32 cellular contexts compared by ENCODE assay signal in the genomic region with DNA sequence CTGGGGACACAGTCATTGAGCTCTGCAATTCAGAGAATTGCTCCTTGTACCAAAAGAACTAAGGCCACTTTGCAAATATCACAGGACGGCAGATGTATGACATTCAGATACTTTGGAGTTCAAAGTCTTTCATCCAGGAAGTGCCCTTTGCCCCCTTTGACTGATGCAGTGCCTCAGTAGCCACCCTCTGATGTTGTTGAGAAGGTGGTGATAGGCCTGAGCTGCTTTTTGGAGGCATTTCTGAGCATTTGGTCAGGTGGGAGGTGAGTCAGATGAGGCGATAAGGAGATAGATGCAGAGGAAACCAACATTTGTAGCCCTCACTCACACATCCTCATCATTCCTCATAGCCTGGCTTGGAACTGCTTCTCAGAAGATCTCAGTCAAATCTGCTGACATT.
A peak's percentile ranks its signal among the peaks of the same experiment; 100 is the strongest.
DNase-seq lines count a peak whose midpoint lies in the region; ATAC-seq, FAIRE-seq and TF ChIP-seq lines count a peak whose summit lies in the region.
"Had no signal": no experiment of that assay in that cellular context is flagged by ENCODE, and none has a peak within 500 bp of the region (broad histone marks: within the 10 kb centered on the region; RNA-seq: fewer than 3 reads in every experiment).

No MANE protein-coding gene starts in this region.

- H3K9me3 ChIP-seq in small intestine (ENCODE audit: control insufficient read depth, low read depth) (no peaks in the 10 kb centered on the region), A673 (ENCODE audit: low read depth, low read length, poor library complexity, severe bottlenecking) (no peaks in the 10 kb centered on the region), tibial nerve (no peaks in the 10 kb centered on the region)
- H3K9me3 ChIP-seq in effector memory CD4-positive, alpha-beta T cell (ENCODE audit: control insufficient read depth, low read length): no peaks in the 10 kb centered on the region
- H3K9me3 ChIP-seq: ascending aorta, BE2C, left lung, thyroid gland had no signal

- no peak overlapping the region for H3K27ac ChIP-seq in small intestine (ENCODE audit: low read depth in 1 of 2, low read length in 1 of 2)
- no peak overlapping the region for H3K27ac ChIP-seq in A673 (ENCODE audit: low read depth, low read length, poor library complexity, severe bottlenecking)
- no peak overlapping the region for H3K27ac ChIP-seq in effector memory CD4-positive, alpha-beta T cell (ENCODE audit: insufficient read depth, low read length, poor library complexity, severe bottlenecking)
- peak overlapping the region in 2 of 4 donors; percentile 16 to 59 for H3K27ac ChIP-seq in tibial nerve
- H3K27ac ChIP-seq: thyroid gland, VCaP had no signal

- H3K9me3 Mint-ChIP-seq in stimulated activated naive CD8-positive, alpha-beta T cell treated with anti-CD3 and anti-CD28 coated beads, Interleukin-15, amount 100 ng/mL, for 72 hours: no peaks in the 10 kb centered on the region
- H3K9me3 Mint-ChIP-seq: activated naive CD8-positive, alpha-beta T cell treated with anti-CD3 and anti-CD28 coated beads, Interleukin-2, amount 10 ng/mL, durations not matched to agents 7 days and 5 days; dendritic cell treated with granulocyte-macrophage colony-stimulating factor and Interleukin-4, amounts not matched to agents 40 ng/mL and 50 ng/mL, for 4 days; H9; mesothelial cell of epicardium; naive thymus-derived CD8-positive, alpha-beta T cell had no signal

- no peak overlapping the region for H3K4me3 ChIP-seq in bronchial epithelial cell (ENCODE audit: low read depth, low read length)
- H3K4me3 ChIP-seq in small intestine (ENCODE audit: low read depth in 1 of 2, low read length in 2 of 2): no peak overlapping the region
- no peak overlapping the region for H3K4me3 ChIP-seq in A673 (ENCODE audit: low read depth, low read length, poor library complexity, severe bottlenecking)
- H3K4me3 ChIP-seq in effector memory CD4-positive, alpha-beta T cell (ENCODE audit: insufficient read depth, low read depth, low read length, poor library complexity, severe bottlenecking): no peak overlapping the region
- no peak overlapping the region for H3K4me3 ChIP-seq in tibial nerve
- H3K4me3 ChIP-seq: ascending aorta, left lung, thyroid gland had no signal

- no peak for TF ChIP-seq POLR2A in tibial nerve (IDR thresholded peaks at IDR 0.05)

- DNase-seq in stimulated activated naive CD8-positive, alpha-beta T cell treated with anti-CD3 and anti-CD28 coated beads, Interleukin-15, amount 100 ng/mL, for 72 hours: no peak
- no peak for DNase-seq in stimulated activated naive CD8-positive, alpha-beta T cell treated with anti-CD3 and anti-CD28 coated beads, Interleukin-15, Interleukin-2, amounts not matched to agents 100 U/mL and 50 U/mL, for 24 hours
- DNase-seq in bronchial epithelial cell (ENCODE audit: low read depth) (no peak), small intestine (peak; percentile 26), A673 (ENCODE audit: low spot score) (no peak), posterior vena cava (ENCODE audit: low spot score) (no peak), tibial nerve (ENCODE audit: low spot score in 2 of 2) (no peak)
- no peak for DNase-seq in effector memory CD4-positive, alpha-beta T cell
- DNase-seq: ACHN; activated CD4-positive, alpha-beta T cell treated with anti-CD3 and anti-CD28 coated beads, Interleukin-2, amount 50 U/mL, for 1 hour; activated effector memory CD4-positive, alpha-beta T cell treated with Interleukin-2 at 50 U/mL for 16 hours; activated naive CD8-positive, alpha-beta T cell treated with anti-CD3 and anti-CD28 coated beads, Interleukin-2, amount 10 ng/mL, durations not matched to agents 7 days and 5 days; BE2C; caudate nucleus; DMS53; H9; KBM-7; left lung; naive thymus-derived CD8-positive, alpha-beta T cell; NCI-H1105 treated with DMSO at 0.1 percent for 48 hours; NCI-H1930; NCI-H524 treated with DMSO at 0.1 percent for 48 hours; occipital lobe; SHP77; stimulated activated CD4-positive, alpha-beta T cell treated with anti-CD3 and anti-CD28 coated beads, Interleukin-2, amount 100 ng/mL, for 24 hours; thyroid gland had no signal

- no peaks in the 10 kb centered on the region for H3K4me1 ChIP-seq in small intestine (ENCODE audit: control insufficient read depth in 2 of 2, insufficient read depth in 1 of 2, low read depth in 1 of 2, low read length in 1 of 2)
- H3K4me1 ChIP-seq in A673 (ENCODE audit: insufficient read depth, low read length, poor library complexity, severe bottlenecking): no peaks in the 10 kb centered on the region
- H3K4me1 ChIP-seq in effector memory CD4-positive, alpha-beta T cell (ENCODE audit: control insufficient read depth, insufficient read depth, low read length, poor library complexity, severe bottlenecking): no peaks in the 10 kb centered on the region
- peaks cover 0 to 26% (median 7%) of the 10 kb centered on the region in 4 donors for H3K4me1 ChIP-seq in tibial nerve
- H3K4me1 ChIP-seq: BE2C, left lung had no signal

- no peak for TF ChIP-seq EP300 in tibial nerve (IDR thresholded peaks at IDR 0.05)

- H3K27ac Mint-ChIP-seq in stimulated activated naive CD8-positive, alpha-beta T cell treated with anti-CD3 and anti-CD28 coated beads, Interleukin-15, amount 100 ng/mL, for 72 hours: no peak overlapping the region
- H3K27ac Mint-ChIP-seq: activated naive CD8-positive, alpha-beta T cell treated with anti-CD3 and anti-CD28 coated beads, Interleukin-2, amount 10 ng/mL, durations not matched to agents 7 days and 5 days; dendritic cell treated with granulocyte-macrophage colony-stimulating factor and Interleukin-4, amounts not matched to agents 40 ng/mL and 50 ng/mL, for 4 days; mesothelial cell of epicardium had no signal

- ATAC-seq in stimulated activated naive CD8-positive, alpha-beta T cell treated with anti-CD3 and anti-CD28 coated beads, Interleukin-15, amount 100 ng/mL, for 72 hours: peak; percentile 46
- ATAC-seq in stimulated activated naive CD8-positive, alpha-beta T cell treated with anti-CD3 and anti-CD28 coated beads, Interleukin-15, Interleukin-2, amounts not matched to agents 100 U/mL and 50 U/mL, for 24 hours: no peak
- ATAC-seq: naive thymus-derived CD8-positive, alpha-beta T cell had no signal

- no peak overlapping the region for H3K4me3 Mint-ChIP-seq in stimulated activated naive CD8-positive, alpha-beta T cell treated with anti-CD3 and anti-CD28 coated beads, Interleukin-15, amount 100 ng/mL, for 72 hours
- H3K4me3 Mint-ChIP-seq: activated naive CD8-positive, alpha-beta T cell treated with anti-CD3 and anti-CD28 coated beads, Interleukin-2, amount 10 ng/mL, durations not matched to agents 7 days and 5 days; dendritic cell treated with granulocyte-macrophage colony-stimulating factor and Interleukin-4, amounts not matched to agents 40 ng/mL and 50 ng/mL, for 4 days; H9; mesothelial cell of epicardium; naive thymus-derived CD8-positive, alpha-beta T cell had no signal

- CTCF ChIA-PET in A673 (lab: Charles Lee): no interaction called here

- intact Hi-C loops in A673 (cut with micrococcal nuclease; ENCODE audit: unreplicated experiment): no loop called here
- intact Hi-C loops in posterior vena cava (cut with DNase I): no loop called here

- no peaks in the 10 kb centered on the region for H3K27me3 ChIP-seq in bronchial epithelial cell (ENCODE audit: control insufficient read depth, insufficient read depth, low read length)
- H3K27me3 ChIP-seq in small intestine (ENCODE audit: control insufficient read depth in 2 of 2, insufficient read depth in 2 of 2, low read length in 2 of 2): no peaks in the 10 kb centered on the region
- H3K27me3 ChIP-seq in A673 (replicated peaks; ENCODE audit: insufficient read depth, low read depth, low read length, poor library complexity): no peaks in the 10 kb centered on the region
- H3K27me3 ChIP-seq in effector memory CD4-positive, alpha-beta T cell (replicated peaks; ENCODE audit: control insufficient read depth, insufficient read depth, low read length, poor library complexity, severe bottlenecking): no peaks in the 10 kb centered on the region
- no peaks in the 10 kb centered on the region for H3K27me3 ChIP-seq in tibial nerve
- H3K27me3 ChIP-seq: ascending aorta, BE2C, left lung, thyroid gland had no signal

- POLR2A ChIA-PET in A673 (lab: Charles Lee; ENCODE audit: low non-redundant PET): no interaction called here

- no TSS peak for BruUV-seq in A673 (replicated peaks; lab: Mats Ljungman, UMichigan)

- FAIRE-seq in bronchial epithelial cell (lab: Jason Lieb, UNC): peak; percentile 18
- no peak for FAIRE-seq in small intestine (lab: Jason Lieb, UNC)
- FAIRE-seq: G401.6, islet of Langerhans had no signal

- TF ChIP-seq CTCF in bronchial epithelial cell (IDR thresholded peaks at IDR 0.05; ENCODE audit: insufficient read depth, low read length, severe bottlenecking): no peak
- TF ChIP-seq CTCF in A673 (conservative IDR thresholded peaks at IDR 0.05; ENCODE audit: low read depth, low read length): no peak
- no peak for TF ChIP-seq CTCF in tibial nerve (IDR thresholded peaks at IDR 0.05)

- 65 to 77% (median 70%) methylated on average over 2 of the region's 2 CpGs for WGBS in small intestine, 3 donors
- 78 to 80% methylated on average over 2 of the region's 2 CpGs for WGBS in tibial nerve, 2 donors

- H3K36me3 ChIP-seq in bronchial epithelial cell (ENCODE audit: control insufficient read depth, insufficient read depth, low read length) (no peaks in the 10 kb centered on the region), small intestine (ENCODE audit: control insufficient read depth in 2 of 2, insufficient read depth in 2 of 2, low read length in 2 of 2) (peaks cover 0 to 5% of the 10 kb centered on the region in 2 donors), A673 (ENCODE audit: insufficient read depth, low read length, poor library complexity, severe bottlenecking) (no peaks in the 10 kb centered on the region), tibial nerve (no peaks in the 10 kb centered on the region)
- no peaks in the 10 kb centered on the region for H3K36me3 ChIP-seq in effector memory CD4-positive, alpha-beta T cell (ENCODE audit: control insufficient read depth, insufficient read depth, low read length)
- H3K36me3 ChIP-seq: ascending aorta, BE2C, left lung, thyroid gland had no signal

- H3K4me1 Mint-ChIP-seq in stimulated activated naive CD8-positive, alpha-beta T cell treated with anti-CD3 and anti-CD28 coated beads, Interleukin-15, amount 100 ng/mL, for 72 hours: peaks cover 4% of the 10 kb centered on the region

- no peaks in the 10 kb centered on the region for H3K27me3 Mint-ChIP-seq in stimulated activated naive CD8-positive, alpha-beta T cell treated with anti-CD3 and anti-CD28 coated beads, Interleukin-15, amount 100 ng/mL, for 72 hours
- H3K27me3 Mint-ChIP-seq: dendritic cell treated with granulocyte-macrophage colony-stimulating factor and Interleukin-4, amounts not matched to agents 40 ng/mL and 50 ng/mL, for 4 days; naive thymus-derived CD8-positive, alpha-beta T cell had no signal
